29 cellular contexts compared by ENCODE assay signal in the genomic region with DNA sequence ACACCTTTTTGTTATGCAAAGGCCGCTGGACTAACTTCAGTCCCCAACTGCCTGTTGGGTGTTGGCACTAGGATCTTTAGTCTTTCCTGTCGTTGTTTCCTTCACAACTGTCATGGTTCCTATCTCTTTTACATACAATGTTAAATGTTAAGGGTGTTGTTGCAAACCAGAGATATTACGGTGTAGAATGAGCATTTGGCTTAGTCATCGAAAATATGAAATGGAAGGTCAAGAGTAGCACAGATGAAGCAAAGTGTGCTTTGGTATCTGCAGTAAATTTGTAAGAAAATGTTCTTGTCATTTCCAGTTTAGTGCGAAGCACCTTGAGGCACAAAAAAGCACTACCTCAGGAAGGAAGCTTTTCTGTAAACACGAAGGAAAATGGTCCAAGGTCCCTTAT.
"Had no signal": no experiment of that assay in that cellular context is flagged by ENCODE, and none has a peak within 500 bp of the region (broad histone marks: within the 10 kb centered on the region; RNA-seq: fewer than 3 reads in every experiment).

No MANE protein-coding gene starts in this region.

- H3K4me3 Mint-ChIP-seq: stimulated activated effector memory CD8-positive, alpha-beta T cell treated with anti-CD3 and anti-CD28 coated beads, Interleukin-12 subunit alpha, Interleukin-12 subunit beta, amount 100 ng/mL, for 72 hours; stimulated activated memory B cell treated with anti-CD40 and anti-IgM and Interleukin-4, amounts not matched to agents 10 μg/mL and 1 μg/mL and 100 μg/mL, for 72 hours; stimulated activated naive B cell treated with anti-CD40 and anti-IgM and Interleukin-4, amounts not matched to agents 10 μg/mL and 1 μg/mL and 100 μg/mL, for 72 hours; stimulated activated naive CD8-positive, alpha-beta T cell treated with anti-CD3 and anti-CD28 coated beads, Interleukin-15, amount 100 ng/mL, for 72 hours; stimulated activated naive CD8-positive, alpha-beta T cell treated with anti-CD3 and anti-CD28 coated beads, Interleukin-15, Interleukin-2, amounts not matched to agents 100 ng/mL and 50 ng/mL, for 24 hours; type B pancreatic cell had no signal

- H3K4me1 ChIP-seq: stomach, suprapubic skin, testis, thyroid gland, tibial artery, tibial nerve, transverse colon, upper lobe of left lung, upper lobe of right lung, uterus, vagina had no signal

- H3K4me3 ChIP-seq: stomach, suprapubic skin, testis, thoracic aorta, thyroid gland, tibial artery, tibial nerve, transverse colon, upper lobe of left lung, upper lobe of right lung, uterus, vagina had no signal

- H3K27me3 Mint-ChIP-seq: stimulated activated memory B cell treated with anti-CD40 and anti-IgM and Interleukin-4, amounts not matched to agents 10 μg/mL and 1 μg/mL and 100 μg/mL, for 72 hours; stimulated activated naive B cell treated with anti-CD40 and anti-IgM and Interleukin-4, amounts not matched to agents 10 μg/mL and 1 μg/mL and 100 μg/mL, for 72 hours; stimulated activated naive CD8-positive, alpha-beta T cell treated with anti-CD3 and anti-CD28 coated beads, Interleukin-15, amount 100 ng/mL, for 72 hours; stimulated activated naive CD8-positive, alpha-beta T cell treated with anti-CD3 and anti-CD28 coated beads, Interleukin-15, Interleukin-2, amounts not matched to agents 100 ng/mL and 50 ng/mL, for 24 hours; type B pancreatic cell had no signal

- H3K36me3 Mint-ChIP-seq: stimulated activated effector memory CD8-positive, alpha-beta T cell treated with anti-CD3 and anti-CD28 coated beads, Interleukin-12 subunit alpha, Interleukin-12 subunit beta, amount 100 ng/mL, for 72 hours; stimulated activated memory B cell treated with anti-CD40 and anti-IgM and Interleukin-4, amounts not matched to agents 10 μg/mL and 1 μg/mL and 100 μg/mL, for 72 hours; stimulated activated naive B cell treated with anti-CD40 and anti-IgM and Interleukin-4, amounts not matched to agents 10 μg/mL and 1 μg/mL and 100 μg/mL, for 72 hours; type B pancreatic cell had no signal

- H3K9me3 ChIP-seq: suprapubic skin, testis, thoracic aorta, thyroid gland, tibial artery, transverse colon, upper lobe of right lung, uterus, vagina had no signal

- FAIRE-seq: urothelium cell line had no signal

- H3K27me3 ChIP-seq: stomach, suprapubic skin, testis, thyroid gland, tibial artery, tibial nerve, transverse colon, upper lobe of left lung, upper lobe of right lung, uterus, vagina had no signal

- H3K4me1 Mint-ChIP-seq: stimulated activated effector memory CD8-positive, alpha-beta T cell treated with anti-CD3 and anti-CD28 coated beads, Interleukin-12 subunit alpha, Interleukin-12 subunit beta, amount 100 ng/mL, for 72 hours; stimulated activated memory B cell treated with anti-CD40 and anti-IgM and Interleukin-4, amounts not matched to agents 10 μg/mL and 1 μg/mL and 100 μg/mL, for 72 hours; stimulated activated naive B cell treated with anti-CD40 and anti-IgM and Interleukin-4, amounts not matched to agents 10 μg/mL and 1 μg/mL and 100 μg/mL, for 72 hours; stimulated activated naive CD8-positive, alpha-beta T cell treated with anti-CD3 and anti-CD28 coated beads, Interleukin-15, amount 100 ng/mL, for 72 hours had no signal

- ATAC-seq: stimulated activated naive B cell treated with anti-CD40 and anti-IgM and Interleukin-4, amounts not matched to agents 10 μg/mL and 1 μg/mL and 100 μg/mL, for 72 hours; stimulated activated naive CD8-positive, alpha-beta T cell treated with anti-CD3 and anti-CD28 coated beads, Interleukin-15, amount 100 ng/mL, for 72 hours; stimulated activated naive CD8-positive, alpha-beta T cell treated with anti-CD3 and anti-CD28 coated beads, Interleukin-15, Interleukin-2, amounts not matched to agents 100 U/mL and 50 U/mL, for 24 hours had no signal

- H3K27ac Mint-ChIP-seq: stimulated activated effector memory CD8-positive, alpha-beta T cell treated with anti-CD3 and anti-CD28 coated beads, Interleukin-12 subunit alpha, Interleukin-12 subunit beta, amount 100 ng/mL, for 72 hours; stimulated activated memory B cell treated with anti-CD40 and anti-IgM and Interleukin-4, amounts not matched to agents 10 μg/mL and 1 μg/mL and 100 μg/mL, for 72 hours; stimulated activated naive B cell treated with anti-CD40 and anti-IgM and Interleukin-4, amounts not matched to agents 10 μg/mL and 1 μg/mL and 100 μg/mL, for 72 hours; stimulated activated naive CD8-positive, alpha-beta T cell treated with anti-CD3 and anti-CD28 coated beads, Interleukin-15, amount 100 ng/mL, for 72 hours; stimulated activated naive CD8-positive, alpha-beta T cell treated with anti-CD3 and anti-CD28 coated beads, Interleukin-15, Interleukin-2, amounts not matched to agents 100 ng/mL and 50 ng/mL, for 24 hours; type B pancreatic cell had no signal

- DNase-seq: stimulated activated CD4-positive, alpha-beta T cell treated with anti-CD3 and anti-CD28 coated beads, Interleukin-2, amount 100 ng/mL, for 48 hours; stimulated activated CD4-positive, alpha-beta T cell treated with anti-CD3 and anti-CD28 coated beads, Interleukin-4, amount 100 ng/mL, for 1 hour; stimulated activated CD4-positive, alpha-beta T cell treated with anti-CD3 and anti-CD28 coated beads, Interleukin-4, amount 100 ng/mL, for 24 hours; stimulated activated CD4-positive, alpha-beta T cell treated with anti-CD3 and anti-CD28 coated beads, Interleukin-4, amount 100 ng/mL, for 4 hours; stimulated activated CD8-positive, alpha-beta memory T cell treated with anti-CD3 and anti-CD28 coated beads, Interleukin-4, amount 100 ng/mL, for 48 hours; stimulated activated naive B cell treated with anti-CD40 and anti-IgM and Interleukin-4, amounts not matched to agents 10 μg/mL and 1 μg/mL and 100 μg/mL, for 72 hours; stimulated activated naive CD4-positive, alpha-beta T cell; stimulated activated naive CD4-positive, alpha-beta T cell treated with Interleukin-2 at 50 U/mL for 16 hours; stimulated activated naive CD8-positive, alpha-beta T cell treated with anti-CD3 and anti-CD28 coated beads, Interleukin-15, amount 100 ng/mL, for 72 hours; stimulated activated naive CD8-positive, alpha-beta T cell treated with anti-CD3 and anti-CD28 coated beads, Interleukin-15, Interleukin-2, amounts not matched to agents 100 U/mL and 50 U/mL, for 24 hours; stomach; substantia nigra; testis; thyroid gland; tibial artery; transverse colon; trophoblast cell; upper lobe of left lung; upper lobe of right lung; uterus had no signal

- H3K9me3 Mint-ChIP-seq: stimulated activated naive CD8-positive, alpha-beta T cell treated with anti-CD3 and anti-CD28 coated beads, Interleukin-15, Interleukin-2, amounts not matched to agents 100 ng/mL and 50 ng/mL, for 24 hours; type B pancreatic cell had no signal

- H3K27ac ChIP-seq: stomach, suprapubic skin, testis, thoracic aorta, thyroid gland, tibial artery, tibial nerve, transverse colon, upper lobe of left lung, upper lobe of right lung, uterus, vagina had no signal

- H3K36me3 ChIP-seq: stomach, suprapubic skin, thoracic aorta, thyroid gland, tibial artery, tibial nerve, transverse colon, upper lobe of left lung, upper lobe of right lung, uterus, vagina had no signal
